In genomic region chr7:120591-120991, GRCh38 we compare ENCODE assay signal across 24 cellular contexts.
DNase-seq lines count a peak whose midpoint lies in the region; ATAC-seq, FAIRE-seq and TF ChIP-seq lines count a peak whose summit lies in the region.
"Had no signal": no experiment of that assay in that cellular context is flagged by ENCODE, and none has a peak within 500 bp of the region (broad histone marks: within the 10 kb centered on the region; RNA-seq: fewer than 3 reads in every experiment).

No MANE protein-coding gene starts in this region.

- no peaks in the 10 kb centered on the region for H4K20me1 ChIP-seq in HepG2 (ENCODE audit: insufficient read depth, low read length)

- no peak for TF ChIP-seq POLR2A in HepG2 (IDR thresholded peaks at IDR 0.05; ENCODE audit: insufficient read depth in 1 of 2, low read depth in 2 of 2, low read length in 2 of 2)

- TF ChIP-seq CTCF in Calu3 (IDR thresholded peaks at IDR 0.05; ENCODE audit: unreplicated experiment) (no peak), HepG2 (CRISPR knock-in tag; IDR thresholded peaks at IDR 0.05) (peak; percentile 66), osteocyte (IDR thresholded peaks at IDR 0.05) (no peak)

- H3K4me1 Mint-ChIP-seq in Calu3 (ENCODE audit: low read depth, unreplicated experiment) (no peaks in the 10 kb centered on the region), osteocyte (ENCODE audit: unreplicated experiment) (peaks cover 44% of the 10 kb centered on the region)
- H3K4me1 Mint-ChIP-seq: activated CD4-positive, alpha-beta T cell treated with anti-CD3 and anti-CD28 coated beads for 36 hours had no signal

- intact Hi-C loops in Calu3 (cut with micrococcal nuclease; ENCODE audit: unreplicated experiment) (loop anchor here (2.0 kb wide), 1 partner anchor 56 kb away; no protein-coding TSS in a partner anchor), HepG2 (cut with micrococcal nuclease; ENCODE audit: unreplicated experiment) (loop anchor here (2.0 kb wide), 1 partner anchor 22 kb away; no protein-coding TSS in a partner anchor)

- H3K27me3 ChIP-seq in HepG2 (ENCODE audit: control insufficient read depth in 1 of 2, insufficient read depth in 2 of 2, low read length in 2 of 2) = peaks cover 2 to 44% of the 10 kb centered on the region in 2 experiments; a peak in 4 of 5 replicates

- no peak for TF ChIP-seq RAD21 in HepG2 (CRISPR knock-in tag; IDR thresholded peaks at IDR 0.05)

- H3K4me3 Mint-ChIP-seq in Calu3 (ENCODE audit: low read depth, unreplicated experiment) = no peak overlapping the region
- no peak overlapping the region for H3K4me3 Mint-ChIP-seq in osteocyte (ENCODE audit: unreplicated experiment)
- H3K4me3 Mint-ChIP-seq: activated CD4-positive, alpha-beta T cell treated with anti-CD3 and anti-CD28 coated beads for 36 hours; activated T-cell treated with anti-CD3 and anti-CD28 coated beads, Interleukin-2, amount 50 U/mL, for 24 hours; natural killer cell; T-helper 1 cell treated with Interleukin-12 subunit alpha and Interleukin-12 subunit beta and Interleukin-4 antibody, amounts not matched to agents 30 μg/mL and 1 μg/mL, for 36 hours; type B pancreatic cell had no signal

- BruUV-seq in Calu3 (replicated peaks; lab: Mats Ljungman, UMichigan) (no TSS peak), HepG2 (replicated peaks; lab: Mats Ljungman, UMichigan) (no TSS peak)

- WGBS in HepG2 (ENCODE audit: low lambda C conversion rate) = 0% methylated on average over 1 of the region's 16 CpGs

- peak overlapping the region in 1 of 3 experiments; percentile 17; a peak in 1 of 6 replicates for H3K4me3 ChIP-seq in HepG2 (replicated peaks in 1 of 3; ENCODE audit: insufficient read depth in 1 of 3, low read depth in 2 of 3, low read length in 3 of 3)
- H3K4me3 ChIP-seq: A549, HAP-1 had no signal

- H3K27ac ChIP-seq in HepG2 (ENCODE audit: extremely low read length, insufficient read depth, low read length) = no peak overlapping the region
- H3K27ac ChIP-seq: A549 had no signal

- H3K36me3 ChIP-seq in HepG2 (replicated peaks in 1 of 2; ENCODE audit: control insufficient read depth in 1 of 2, insufficient read depth in 2 of 2, low read length in 2 of 2) = no peaks in the 10 kb centered on the region
- H3K36me3 ChIP-seq: HAP-1 had no signal

- H2AFZ ChIP-seq in HepG2 (ENCODE audit: low read length) = no peak overlapping the region

- H3K9me3 Mint-ChIP-seq in Calu3 (ENCODE audit: low read depth, unreplicated experiment) (no peaks in the 10 kb centered on the region), osteocyte (ENCODE audit: unreplicated experiment) (no peaks in the 10 kb centered on the region)
- H3K9me3 Mint-ChIP-seq: activated T-cell treated with anti-CD3 and anti-CD28 coated beads, Interleukin-2, amount 50 U/mL, for 24 hours; natural killer cell; T-helper 1 cell treated with Interleukin-12 subunit alpha and Interleukin-12 subunit beta and Interleukin-4 antibody, amounts not matched to agents 30 μg/mL and 1 μg/mL, for 36 hours; type B pancreatic cell had no signal

- H3K36me3 Mint-ChIP-seq in Calu3 (ENCODE audit: insufficient read depth, unreplicated experiment) (no peaks in the 10 kb centered on the region), osteocyte (ENCODE audit: unreplicated experiment) (no peaks in the 10 kb centered on the region)
- H3K36me3 Mint-ChIP-seq: natural killer cell, type B pancreatic cell had no signal

- ATAC-seq in HepG2 (peak; percentile 91), HG03378 (IDR thresholded peaks at IDR 0.05; ENCODE audit: unreplicated experiment) (no peak)
- ATAC-seq: A549; activated CD4-positive, alpha-beta T cell treated with anti-CD3 and anti-CD28 coated beads for 36 hours; natural killer cell had no signal

- DNase-seq in Calu3 (peak; percentile 41), ecto neural progenitor cell (ENCODE audit: low spot score) (peak; percentile 44), HepG2 (ENCODE audit: low spot score) (no peak), osteocyte (ENCODE audit: extremely low spot score, unreplicated experiment) (no peak), GM19240 (ENCODE audit: insufficient read length, low spot score) (no peak), SK-N-DZ (ENCODE audit: low spot score) (no peak)
- DNase-seq in activated CD8-positive, alpha-beta memory T cell treated with anti-CD3 and anti-CD28 coated beads, Interleukin-2, amount 50 U/mL, for 48 hours = no peak
- DNase-seq: activated CD4-positive, alpha-beta T cell treated with anti-CD3 and anti-CD28 coated beads for 36 hours; activated CD8-positive, alpha-beta memory T cell treated with anti-CD3 and anti-CD28 coated beads for 24 hours; activated T-cell treated with anti-CD3 and anti-CD28 coated beads, Interleukin-2, amount 50 U/mL, for 24 hours; DMS79; midbrain; natural killer cell; NCI-H1105 treated with DMSO at 0.1 percent for 48 hours; NCI-H2081 treated with DMSO at 0.1 percent for 48 hours; NCI-H82; RPMI8226 had no signal

- H3K27me3 Mint-ChIP-seq in Calu3 (ENCODE audit: unreplicated experiment) = peaks cover 77% of the 10 kb centered on the region
- no peaks in the 10 kb centered on the region for H3K27me3 Mint-ChIP-seq in osteocyte (ENCODE audit: unreplicated experiment)

- peaks cover 10% of the 10 kb centered on the region for H3K4me1 ChIP-seq in HepG2 (ENCODE audit: insufficient read depth, low read length)
- H3K4me1 ChIP-seq: A549, HAP-1 had no signal

- H3K9ac ChIP-seq in HepG2 (ENCODE audit: insufficient read depth, low read depth, low read length) = no peak overlapping the region

- in situ Hi-C loops in HepG2 (cut with HindIII; ENCODE audit: extremely low pct_ligation_motif_present, low pct_unique_long_range_greater_than_20kb) = no loop called here

- TF ChIP-seq EP300 in HepG2 (IDR thresholded peaks at IDR 0.05; ENCODE audit: low read depth in 2 of 2, low read length in 2 of 2) (no peak), HepG2 (CRISPR knock-in tag; IDR thresholded peaks at IDR 0.05; ENCODE audit: borderline replicate concordance) (no peak)

- no peaks in the 10 kb centered on the region for H3K79me2 ChIP-seq in HepG2 (ENCODE audit: insufficient read depth, low read length)

- no peak overlapping the region for H3K4me2 ChIP-seq in HepG2 (ENCODE audit: low read depth, low read length)
- H3K4me2 ChIP-seq: A549 had no signal

- CTCF ChIA-PET in Calu3 (lab: Charles Lee) = interaction anchor here (0.7 to 1.3 kb wide), 3 partner anchors 30 to 144 kb away, joined by 3 to 6 read pairs (median 4); no protein-coding TSS in a partner anchor
- CTCF ChIA-PET in HepG2 (lab: Yijun Ruan, JAX; ENCODE audit: low intra/inter-chr PET ratio, low total read pairs) = no interaction called here

- POLR2A ChIA-PET in HepG2 (lab: Yijun Ruan, JAX) = no interaction called here

- H3K9me3 ChIP-seq in HepG2 (ENCODE audit: low read length) = no peaks in the 10 kb centered on the region
- H3K9me3 ChIP-seq: A549, HAP-1 had no signal

- no peak for FAIRE-seq in HepG2 (lab: Jason Lieb, UNC)
- FAIRE-seq: A549, colon, keratinocyte had no signal

- no peak overlapping the region for H3K27ac Mint-ChIP-seq in Calu3 (ENCODE audit: unreplicated experiment)
- peak overlapping the region; percentile 85 for H3K27ac Mint-ChIP-seq in osteocyte (ENCODE audit: unreplicated experiment)
- H3K27ac Mint-ChIP-seq: activated CD4-positive, alpha-beta T cell treated with anti-CD3 and anti-CD28 coated beads for 36 hours; activated T-cell treated with anti-CD3 and anti-CD28 coated beads, Interleukin-2, amount 50 U/mL, for 24 hours; natural killer cell; T-helper 1 cell treated with Interleukin-12 subunit alpha and Interleukin-12 subunit beta and Interleukin-4 antibody, amounts not matched to agents 30 μg/mL and 1 μg/mL, for 36 hours; type B pancreatic cell had no signal

TF ChIP-seq in HepG2, 621 proteins besides CTCF, POLR2A, EP300 and RAD21 (continues in another document):
- TF ChIP-seq PRPF4 (IDR thresholded peaks at IDR 0.05; ENCODE audit: low read depth, low read length, poor library complexity, severe bottlenecking) (no peak), ZNF687 (CRISPR knock-in tag; IDR thresholded peaks at IDR 0.05) (peak; percentile 58), KLF16 (CRISPR knock-in tag; IDR thresholded peaks at IDR 0.05) (no peak), ZBTB7A (CRISPR knock-in tag; IDR thresholded peaks at IDR 0.05) (no peak), TEF (CRISPR knock-in tag; IDR thresholded peaks at IDR 0.05) (no peak), ZNF607 (CRISPR knock-in tag; IDR thresholded peaks at IDR 0.05; ENCODE audit: borderline replicate concordance) (no peak), ZNF501 (CRISPR knock-in tag; IDR thresholded peaks at IDR 0.05) (no peak), KLF12 (CRISPR knock-in tag; IDR thresholded peaks at IDR 0.05; ENCODE audit: borderline replicate concordance) (no peak)

Comparison
In these comparisons a context has a peak if more than half of its experiments do, and no peak if none do; other contexts are left out.
1. DNase-seq: peak in Calu3 (single experiment) and ecto neural progenitor cell (single experiment); none in HepG2 (single experiment), osteocyte (single experiment), GM19240 (single experiment), activated CD8-positive, alpha-beta memory T cell treated with anti-CD3 and anti-CD28 coated beads, Interleukin-2, amount 50 U/mL, for 48 hours (single experiment) and SK-N-DZ (single experiment).